1 cellular context compared by ENCODE assay signal in the genomic region with DNA sequence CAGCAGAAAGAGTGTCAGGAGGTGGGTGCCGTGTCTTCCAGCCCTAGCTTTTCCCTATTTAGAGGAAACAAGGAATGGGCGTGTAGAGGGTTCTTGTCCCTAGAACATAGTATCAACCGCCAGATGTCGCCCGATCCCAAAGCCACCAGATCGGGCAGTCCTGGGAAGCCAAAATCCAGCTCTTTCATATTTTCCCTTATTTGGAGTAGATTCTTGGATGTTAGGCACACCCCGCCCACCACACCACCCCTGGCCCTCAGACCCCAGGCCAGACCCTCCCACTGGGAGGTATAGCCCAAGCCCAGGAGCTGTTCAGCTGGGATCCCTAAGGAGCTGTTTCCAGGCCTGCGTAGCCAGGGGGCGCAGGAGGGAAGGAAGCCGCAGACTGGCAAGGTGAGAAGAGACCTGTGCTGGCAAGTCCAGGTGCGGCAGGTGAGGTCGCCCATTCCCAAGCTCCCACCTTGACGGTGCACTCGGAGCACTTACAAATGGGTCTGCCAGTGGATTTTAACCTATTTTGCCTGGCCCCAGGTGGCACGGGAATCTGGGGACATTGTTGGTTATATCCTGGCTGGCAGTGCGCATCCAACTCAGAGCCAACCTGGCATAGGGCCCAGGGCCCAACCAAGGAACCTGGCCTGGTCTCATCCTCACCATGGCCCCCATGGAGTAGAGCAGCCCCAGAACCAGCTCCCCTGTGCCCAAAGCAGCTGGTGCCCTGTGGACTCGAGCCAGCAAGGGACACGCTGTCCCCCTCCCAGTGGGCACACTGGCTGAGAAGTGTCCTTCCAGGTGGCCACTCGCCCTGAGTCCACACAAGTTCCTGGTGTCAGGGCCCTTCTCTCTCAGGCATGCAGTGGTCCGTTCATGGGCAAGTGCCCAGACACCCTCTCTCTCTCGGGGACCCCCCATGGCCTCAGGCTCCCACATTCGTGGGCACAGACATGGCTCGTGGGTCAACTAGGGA.
TF ChIP-seq lines count a peak whose summit lies in the region.

No MANE protein-coding gene starts in this region.

TF ChIP-seq in SK-N-SH treated with all-trans-retinoic acid at 6 μM for 48 hours, 23 proteins besides CTCF, POLR2A, EP300 and RAD21 (continued from another document):
- TF ChIP-seq POU6F1 (CRISPR knock-in tag; IDR thresholded peaks at IDR 0.05; ENCODE audit: borderline replicate concordance, low read depth) (no peak), ZNF565 (CRISPR knock-in tag; conservative IDR thresholded peaks at IDR 0.05; ENCODE audit: low read depth) (no peak), ZFP30 (CRISPR knock-in tag; IDR thresholded peaks at IDR 0.05) (no peak), ISL1 (CRISPR knock-in tag; IDR thresholded peaks at IDR 0.05) (no peak), CSDC2 (CRISPR knock-in tag; IDR thresholded peaks at IDR 0.05) (no peak), PATZ1 (CRISPR knock-in tag; IDR thresholded peaks at IDR 0.05; ENCODE audit: borderline replicate concordance) (no peak), GLIS3 (CRISPR knock-in tag; IDR thresholded peaks at IDR 0.05) (no peak), ARNTL (CRISPR knock-in tag; IDR thresholded peaks at IDR 0.05; ENCODE audit: borderline replicate concordance, low read depth) (no peak), BACH2 (CRISPR knock-in tag; IDR thresholded peaks at IDR 0.05; ENCODE audit: borderline replicate concordance) (no peak), ZC3H10 (CRISPR knock-in tag; IDR thresholded peaks at IDR 0.05) (no peak), TCF4 (CRISPR knock-in tag; IDR thresholded peaks at IDR 0.05; ENCODE audit: borderline replicate concordance) (no peak), OSR1 (CRISPR knock-in tag; IDR thresholded peaks at IDR 0.05) (no peak), ZNF8 (CRISPR knock-in tag; IDR thresholded peaks at IDR 0.05) (no peak), PPARA (CRISPR knock-in tag; IDR thresholded peaks at IDR 0.05; ENCODE audit: borderline replicate concordance) (no peak), ESRRG (CRISPR knock-in tag; IDR thresholded peaks at IDR 0.05) (no peak), ZNF70 (CRISPR knock-in tag; IDR thresholded peaks at IDR 0.05) (no peak), SNAI2 (CRISPR knock-in tag; IDR thresholded peaks at IDR 0.05) (no peak)
- TF ChIP-seq, protein P1, sequence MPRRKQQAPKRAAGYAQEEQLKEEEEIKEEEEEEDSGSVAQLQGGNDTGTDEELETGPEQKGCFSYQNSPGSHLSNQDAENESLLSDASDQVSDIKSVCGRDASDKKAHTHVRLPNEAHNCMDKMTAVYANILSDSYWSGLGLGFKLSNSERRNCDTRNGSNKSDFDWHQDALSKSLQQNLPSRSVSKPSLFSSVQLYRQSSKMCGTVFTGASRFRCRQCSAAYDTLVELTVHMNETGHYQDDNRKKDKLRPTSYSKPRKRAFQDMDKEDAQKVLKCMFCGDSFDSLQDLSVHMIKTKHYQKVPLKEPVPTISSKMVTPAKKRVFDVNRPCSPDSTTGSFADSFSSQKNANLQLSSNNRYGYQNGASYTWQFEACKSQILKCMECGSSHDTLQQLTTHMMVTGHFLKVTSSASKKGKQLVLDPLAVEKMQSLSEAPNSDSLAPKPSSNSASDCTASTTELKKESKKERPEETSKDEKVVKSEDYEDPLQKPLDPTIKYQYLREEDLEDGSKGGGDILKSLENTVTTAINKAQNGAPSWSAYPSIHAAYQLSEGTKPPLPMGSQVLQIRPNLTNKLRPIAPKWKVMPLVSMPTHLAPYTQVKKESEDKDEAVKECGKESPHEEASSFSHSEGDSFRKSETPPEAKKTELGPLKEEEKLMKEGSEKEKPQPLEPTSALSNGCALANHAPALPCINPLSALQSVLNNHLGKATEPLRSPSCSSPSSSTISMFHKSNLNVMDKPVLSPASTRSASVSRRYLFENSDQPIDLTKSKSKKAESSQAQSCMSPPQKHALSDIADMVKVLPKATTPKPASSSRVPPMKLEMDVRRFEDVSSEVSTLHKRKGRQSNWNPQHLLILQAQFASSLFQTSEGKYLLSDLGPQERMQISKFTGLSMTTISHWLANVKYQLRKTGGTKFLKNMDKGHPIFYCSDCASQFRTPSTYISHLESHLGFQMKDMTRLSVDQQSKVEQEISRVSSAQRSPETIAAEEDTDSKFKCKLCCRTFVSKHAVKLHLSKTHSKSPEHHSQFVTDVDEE (CRISPR knock-in tag; IDR thresholded peaks at IDR 0.05) = no peak
- TF ChIP-seq, protein P2, sequence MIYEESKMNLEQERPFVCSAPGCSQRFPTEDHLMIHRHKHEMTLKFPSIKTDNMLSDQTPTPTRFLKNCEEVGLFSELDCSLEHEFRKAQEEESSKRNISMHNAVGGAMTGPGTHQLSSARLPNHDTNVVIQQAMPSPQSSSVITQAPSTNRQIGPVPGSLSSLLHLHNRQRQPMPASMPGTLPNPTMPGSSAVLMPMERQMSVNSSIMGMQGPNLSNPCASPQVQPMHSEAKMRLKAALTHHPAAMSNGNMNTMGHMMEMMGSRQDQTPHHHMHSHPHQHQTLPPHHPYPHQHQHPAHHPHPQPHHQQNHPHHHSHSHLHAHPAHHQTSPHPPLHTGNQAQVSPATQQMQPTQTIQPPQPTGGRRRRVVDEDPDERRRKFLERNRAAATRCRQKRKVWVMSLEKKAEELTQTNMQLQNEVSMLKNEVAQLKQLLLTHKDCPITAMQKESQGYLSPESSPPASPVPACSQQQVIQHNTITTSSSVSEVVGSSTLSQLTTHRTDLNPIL (CRISPR knock-in tag; IDR thresholded peaks at IDR 0.05; ENCODE audit: low read depth) = no peak
